Comparison of ENCODE assay signal across 8 cellular contexts in the genomic region with DNA sequence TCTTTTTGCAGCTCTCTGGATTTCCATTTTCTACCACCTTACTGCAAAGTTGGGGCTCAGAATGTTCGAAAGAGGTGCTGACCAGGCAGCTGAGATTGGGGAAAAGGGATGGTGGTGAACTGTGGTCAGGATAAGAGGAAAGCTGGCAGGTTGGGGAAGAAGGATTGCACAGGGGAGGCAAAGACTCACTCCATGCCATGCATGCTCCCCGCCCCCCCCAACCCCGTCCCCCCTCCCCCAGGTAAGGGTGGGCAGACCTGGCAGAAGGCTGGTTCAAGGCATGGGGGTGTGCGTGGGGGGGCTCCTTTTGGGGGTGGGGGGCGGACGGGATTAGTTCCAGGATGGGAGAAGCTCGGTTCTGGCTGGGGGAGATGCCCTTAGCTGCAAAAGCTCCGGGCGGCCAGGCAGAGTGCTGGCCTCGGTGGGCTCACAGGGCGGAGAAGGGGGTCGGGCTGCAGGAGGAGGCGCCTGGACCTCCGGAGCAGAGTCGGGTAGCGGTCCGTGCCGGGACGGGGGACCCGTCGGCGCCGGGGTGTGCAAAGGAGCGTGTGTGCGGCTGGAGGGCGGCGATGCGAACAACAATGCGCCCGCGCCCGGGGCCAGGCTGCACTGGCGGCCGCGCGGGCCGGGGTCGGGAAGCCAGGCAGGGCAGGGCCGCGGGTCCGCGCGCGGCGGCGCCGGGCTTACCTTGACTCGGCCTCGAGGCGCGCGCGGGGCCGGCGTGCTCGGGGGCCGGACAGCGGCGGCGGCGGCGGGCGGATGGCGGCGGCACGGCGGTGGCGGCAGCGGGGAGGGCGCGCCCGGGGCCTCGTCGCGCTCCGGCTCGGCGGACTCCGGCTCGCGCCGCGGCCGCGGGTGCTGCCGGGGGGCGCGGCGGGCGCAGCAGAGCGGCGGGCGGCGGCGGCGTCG. TPM values are rescaled to one million over a fixed set of nuclear protein-coding genes. Genes with fewer than 3 reads are reported as not detected.
DNase-seq lines count a peak whose midpoint lies in the region; ATAC-seq and TF ChIP-seq lines count a peak whose summit lies in the region.

No MANE protein-coding gene starts in this region.

- no peaks in the 10 kb centered on the region for H3K27me3 Mint-ChIP-seq in activated T-helper 2 cell treated with anti-CD3 and anti-CD28 coated beads, Interferon-gamma antibody, Interleukin-2, Interleukin-4, amounts not matched to agents 10 μg/mL and 5 μg/mL and 100 μg/mL, durations not matched to agents 14 hours and 24 hours and 36 hours (ENCODE audit: low read depth)

- no peaks in the 10 kb centered on the region for H3K9me3 Mint-ChIP-seq in activated T-helper 2 cell treated with anti-CD3 and anti-CD28 coated beads, Interferon-gamma antibody, Interleukin-2, Interleukin-4, amounts not matched to agents 10 μg/mL and 5 μg/mL and 100 μg/mL, durations not matched to agents 14 hours and 24 hours and 36 hours

- POLR2A ChIA-PET in AG04450 (lab: Yijun Ruan, JAX): interaction anchor here (0.6 to 3.7 kb wide), 10 partner anchors 11 to 847 kb away, joined by 3 to 17 read pairs (median 6); partner anchors contain the start of genes BCAS4, DPM1 and MOCS3

- intact Hi-C loops in activated T-helper 2 cell treated with anti-CD3 and anti-CD28 coated beads, Interferon-gamma antibody, Interleukin-2, Interleukin-4, amounts not matched to agents 10 μg/mL and 5 μg/mL and 100 μg/mL, durations not matched to agents 14 hours and 24 hours and 36 hours (cut with micrococcal nuclease): loop anchor here (1.0 kb wide), 1 partner anchor 199 kb away; the partner anchor contains the start of gene PARD6B

- peak overlapping the region; percentile 94 for H3K4me3 Mint-ChIP-seq in activated T-helper 2 cell treated with anti-CD3 and anti-CD28 coated beads, Interferon-gamma antibody, Interleukin-2, Interleukin-4, amounts not matched to agents 10 μg/mL and 5 μg/mL and 100 μg/mL, durations not matched to agents 14 hours and 24 hours and 36 hours (ENCODE audit: low read depth)

- peaks cover 38% of the 10 kb centered on the region for H3K4me1 ChIP-seq in cardiac muscle cell (ENCODE audit: low read depth)

- in situ Hi-C loops in G401 (cut with HindIII; ENCODE audit: low sequenced_read_pairs): no loop called here

- peak; percentile 8 for ATAC-seq in GM19463 (IDR thresholded peaks at IDR 0.05; ENCODE audit: unreplicated experiment)
- no peak for ATAC-seq in GM18520 (IDR thresholded peaks at IDR 0.05; ENCODE audit: unreplicated experiment)

- H3K4me3 ChIP-seq in AG04450 (ENCODE audit: low read depth, low read length): peak overlapping the region; percentile 86
- peak overlapping the region; percentile 93 for H3K4me3 ChIP-seq in cardiac muscle cell

- peaks cover 69% of the 10 kb centered on the region for H3K36me3 Mint-ChIP-seq in activated T-helper 2 cell treated with anti-CD3 and anti-CD28 coated beads, Interferon-gamma antibody, Interleukin-2, Interleukin-4, amounts not matched to agents 10 μg/mL and 5 μg/mL and 100 μg/mL, durations not matched to agents 14 hours and 24 hours and 36 hours (ENCODE audit: low read depth)

- peaks cover 28% of the 10 kb centered on the region for H3K36me3 ChIP-seq in cardiac muscle cell

- H3K9me3 ChIP-seq in AG04450 (ENCODE audit: control insufficient read depth, insufficient read depth, low read length) (no peaks in the 10 kb centered on the region), cardiac muscle cell (ENCODE audit: low read depth) (no peaks in the 10 kb centered on the region)

- H3K27me3 ChIP-seq in AG04450 (ENCODE audit: control insufficient read depth, insufficient read depth, low read length): no peaks in the 10 kb centered on the region
- no peaks in the 10 kb centered on the region for H3K27me3 ChIP-seq in cardiac muscle cell

- peaks cover 39% of the 10 kb centered on the region for H3K4me1 Mint-ChIP-seq in activated T-helper 2 cell treated with anti-CD3 and anti-CD28 coated beads, Interferon-gamma antibody, Interleukin-2, Interleukin-4, amounts not matched to agents 10 μg/mL and 5 μg/mL and 100 μg/mL, durations not matched to agents 14 hours and 24 hours and 36 hours (ENCODE audit: low read depth)

- H3K27ac Mint-ChIP-seq in activated T-helper 2 cell treated with anti-CD3 and anti-CD28 coated beads, Interferon-gamma antibody, Interleukin-2, Interleukin-4, amounts not matched to agents 10 μg/mL and 5 μg/mL and 100 μg/mL, durations not matched to agents 14 hours and 24 hours and 36 hours: peak overlapping the region; percentile 91

- DNase-seq in AG04450 (ENCODE audit: low read depth, low spot score) (no peak), M059J (ENCODE audit: low read depth) (peak; percentile 50), cardiac muscle cell (ENCODE audit: low read depth in 1 of 2, low spot score in 1 of 2) (peak in 1 of 2 donors; percentile 49), putamen (ENCODE audit: low spot score) (peak; percentile 16), G401 (ENCODE audit: low spot score) (no peak)
- peak; percentile 24 for DNase-seq in activated T-helper 2 cell treated with anti-CD3 and anti-CD28 coated beads, Interferon-gamma antibody, Interleukin-2, Interleukin-4, amounts not matched to agents 10 μg/mL and 5 μg/mL and 100 μg/mL, durations not matched to agents 14 hours and 24 hours and 36 hours (ENCODE audit: low spot score)

- H3K27ac ChIP-seq in AG04450 (ENCODE audit: low read depth, low read length) (peak overlapping the region; percentile 84), cardiac muscle cell (peak overlapping the region; percentile 100)

- no peak for TF ChIP-seq CTCF in AG04450 (IDR thresholded peaks at IDR 0.05; ENCODE audit: low read depth, low read length)
- no peak for TF ChIP-seq CTCF in cardiac muscle cell (IDR thresholded peaks at IDR 0.05; ENCODE audit: low read depth, low read length)

- CTCF ChIA-PET in AG04450 (lab: Charles Lee): interaction anchor here (0.5 to 11.5 kb wide), 27 partner anchors 10 to 405 kb away, joined by 3 to 201 read pairs (median 5); partner anchors contain the start of genes BCAS4, DPM1 and MOCS3

RNA-seq across cellular contexts. Expression of gene ADNP, which starts 0.8 kb away (rescaled TPM):
- polyA plus RNA-seq in AG04450 (2011; rRNA removed): 36.8 and 40.5 TPM in 2 replicates
- 68.2 and 77.5 TPM in 2 replicates for polyA minus RNA-seq in AG04450 (2011; rRNA and poly(A)+ RNA removed)
- total RNA-seq in M059J (2014; rRNA removed; shearing (Covaris generic)): 21.1 and 47.8 TPM in 2 replicates
- total RNA-seq in activated T-helper 2 cell treated with anti-CD3 and anti-CD28 coated beads, Interferon-gamma antibody, Interleukin-2, Interleukin-4, amounts not matched to agents 10 μg/mL and 5 μg/mL and 100 μg/mL, durations not matched to agents 14 hours and 24 hours and 36 hours: 64.6 and 64.7 TPM in 2 replicates
- 31.1 and 50.8 TPM in 2 replicates for total RNA-seq in cardiac muscle cell
- 23.2 and 25.2 TPM in 2 replicates for polyA plus RNA-seq in cardiac muscle cell
- total RNA-seq in G401 (2014; rRNA removed; shearing (Covaris generic)): 11.9 and 16.5 TPM in 2 replicates

RNA-seq across cellular contexts. Expression of gene DPM1, which starts 27.9 kb away (rescaled TPM):
- polyA plus RNA-seq in AG04450 (2011; rRNA removed) (48.6 and 67.5 TPM in 2 replicates), cardiac muscle cell (83.4 and 89.8 TPM in 2 replicates)
- polyA minus RNA-seq in AG04450 (2011; rRNA and poly(A)+ RNA removed): 20.9 and 23.1 TPM in 2 replicates
- 198 and 215 TPM in 2 replicates for total RNA-seq in M059J (2014; rRNA removed; shearing (Covaris generic))
- 59.6 and 60.0 TPM in 2 replicates for total RNA-seq in activated T-helper 2 cell treated with anti-CD3 and anti-CD28 coated beads, Interferon-gamma antibody, Interleukin-2, Interleukin-4, amounts not matched to agents 10 μg/mL and 5 μg/mL and 100 μg/mL, durations not matched to agents 14 hours and 24 hours and 36 hours
- 65.2 and 76.2 TPM in 2 replicates for total RNA-seq in cardiac muscle cell
- 148 and 156 TPM in 2 replicates for total RNA-seq in G401 (2014; rRNA removed; shearing (Covaris generic))

RNA-seq across cellular contexts. Expression of gene MOCS3, which starts 28.2 kb away (rescaled TPM):
- polyA plus RNA-seq in AG04450 (2011; rRNA removed) (3.8 and 4.0 TPM in 2 replicates), cardiac muscle cell (6.2 and 10.3 TPM in 2 replicates)
- polyA minus RNA-seq in AG04450 (2011; rRNA and poly(A)+ RNA removed): 5.0 and 6.6 TPM in 2 replicates
- 4.2 and 8.1 TPM in 2 replicates for total RNA-seq in M059J (2014; rRNA removed; shearing (Covaris generic))
- total RNA-seq in activated T-helper 2 cell treated with anti-CD3 and anti-CD28 coated beads, Interferon-gamma antibody, Interleukin-2, Interleukin-4, amounts not matched to agents 10 μg/mL and 5 μg/mL and 100 μg/mL, durations not matched to agents 14 hours and 24 hours and 36 hours: 4.7 and 4.9 TPM in 2 replicates
- total RNA-seq in cardiac muscle cell: 9.4 and 9.6 TPM in 2 replicates
- 14.0 and 15.0 TPM in 2 replicates for total RNA-seq in G401 (2014; rRNA removed; shearing (Covaris generic))

Comparison
In these comparisons a context has a peak if more than half of its experiments do, and no peak if none do; other contexts are left out.
1. DNase-seq: peak in M059J (single experiment), activated T-helper 2 cell treated with anti-CD3 and anti-CD28 coated beads, Interferon-gamma antibody, Interleukin-2, Interleukin-4, amounts not matched to agents 10 μg/mL and 5 μg/mL and 100 μg/mL, durations not matched to agents 14 hours and 24 hours and 36 hours (single experiment) and putamen (single experiment); none in AG04450 (single experiment) and G401 (single experiment).